ENCODE assay signal across 8 cellular contexts in genomic region chr1:110674337-110675059, GRCh38. TPM values are rescaled to one million over a fixed set of nuclear protein-coding genes. Genes with fewer than 3 reads are reported as not detected.
DNase-seq lines count a peak whose midpoint lies in the region; TF ChIP-seq lines count a peak whose summit lies in the region.
"Had no signal": no experiment of that assay in that cellular context is flagged by ENCODE, and none has a peak within 500 bp of the region (broad histone marks: within the 10 kb centered on the region; RNA-seq: fewer than 3 reads in every experiment).

TSS of gene KCNA3 (minus strand) at chr1:110674940. CDS start at chr1:110674809, 131 bp downstream.

- H3K79me2 ChIP-seq in parathyroid adenoma = no peaks in the 10 kb centered on the region

- H3K4me1 ChIP-seq in parathyroid adenoma (no peaks in the 10 kb centered on the region), tibial artery (peaks cover 0 to 18% (median 14%) of the 10 kb centered on the region in 4 donors)

- H3K27ac ChIP-seq in parathyroid adenoma (no peak within 1 kb of the TSS), tibial artery (no peak within 1 kb of the TSS)

- DNase-seq in GM19238 (ENCODE audit: insufficient read length, low spot score) (peak; percentile 32), NCI-H2171 treated with DMSO at 0.1 percent for 48 hours (lab: John Stamatoyannopoulos, UW) (peak; percentile 49), activated T-cell treated with anti-CD3 and anti-CD28 coated beads for 1 hour (ENCODE audit: low read depth) (peak; percentile 52), fibroblast of villous mesenchyme (ENCODE audit: low read depth) (no peak), tibial artery (peak in 1 of 2 donors; percentile 54), HUDEP-2 (lab: John Stamatoyannopoulos, UW; ENCODE audit: unreplicated experiment in 76 of 76) (no peak)

- intact Hi-C loops in tibial artery (cut with DNase I; ENCODE audit: low total_unique reads) = no loop called here

- H3K9me3 ChIP-seq in parathyroid adenoma (ENCODE audit: control insufficient read depth, low read length) = no peaks in the 10 kb centered on the region
- peaks cover 0 to 5% (median 0%) of the 10 kb centered on the region in 3 donors for H3K9me3 ChIP-seq in tibial artery
- H3K9me3 ChIP-seq: adrenal gland had no signal

- H3K9ac ChIP-seq in parathyroid adenoma = no peak within 1 kb of the TSS

- peak within 1 kb of the TSS; percentile 79 for H2AFZ ChIP-seq in parathyroid adenoma

- no peak for TF ChIP-seq CTCF in fibroblast of villous mesenchyme (IDR thresholded peaks at IDR 0.05; ENCODE audit: insufficient read depth, low read depth, low read length)
- TF ChIP-seq CTCF in parathyroid adenoma (IDR thresholded peaks at IDR 0.05) = no peak
- TF ChIP-seq CTCF in tibial artery (IDR thresholded peaks at IDR 0.05) = no peak

- H3K27me3 ChIP-seq in parathyroid adenoma (ENCODE audit: control insufficient read depth, insufficient read depth, low read length) = no peaks in the 10 kb centered on the region
- H3K27me3 ChIP-seq in tibial artery = peaks cover 4 to 54% of the 10 kb centered on the region in 2 donors

- H3K4me3 ChIP-seq in fibroblast of villous mesenchyme (ENCODE audit: low read depth, low read length) (peak within 1 kb of the TSS; percentile 23), parathyroid adenoma (ENCODE audit: low read depth, low read length) (peak within 1 kb of the TSS; percentile 48), tibial artery (peak within 1 kb of the TSS; percentile 40 to 62)

- H3K4me2 ChIP-seq in parathyroid adenoma (ENCODE audit: low read length) = peak within 1 kb of the TSS; percentile 68

- H3K36me3 ChIP-seq in parathyroid adenoma (ENCODE audit: control insufficient read depth, insufficient read depth, low read length) (no peaks in the 10 kb centered on the region), tibial artery (no peaks in the 10 kb centered on the region)
- H3K36me3 ChIP-seq: adrenal gland had no signal

RNA-seq across cellular contexts. Expression of gene KCNA3, which starts in this region (rescaled TPM):
- total RNA-seq in fibroblast of villous mesenchyme = under 0.01 and 0.64 TPM in 2 replicates

Comparison
In these comparisons a context has a peak if more than half of its experiments do, and no peak if none do; other contexts are left out.
1. DNase-seq: peak in GM19238 (single experiment), NCI-H2171 treated with DMSO at 0.1 percent for 48 hours (single experiment) and activated T-cell treated with anti-CD3 and anti-CD28 coated beads for 1 hour (single experiment); none in fibroblast of villous mesenchyme (single experiment) and HUDEP-2 (0 of 76).
2. Peak in every context shown above with its lines, with median percentiles within 50 percentile points of each other: H3K4me3 ChIP-seq.